1 cellular context compared by ENCODE assay signal in genomic region chr2:159961005-159961404, GRCh38.
TF ChIP-seq lines count a peak whose summit lies in the region.

No MANE protein-coding gene starts in this region.

TF ChIP-seq in IMR-90, 13 proteins besides CTCF, POLR2A, EP300 and RAD21 (continued from another document):
- no peak for TF ChIP-seq RCOR1 (IDR thresholded peaks at IDR 0.05; ENCODE audit: insufficient replicate concordance, low read length)
